20 cellular contexts compared by ENCODE assay signal in the genomic region with DNA sequence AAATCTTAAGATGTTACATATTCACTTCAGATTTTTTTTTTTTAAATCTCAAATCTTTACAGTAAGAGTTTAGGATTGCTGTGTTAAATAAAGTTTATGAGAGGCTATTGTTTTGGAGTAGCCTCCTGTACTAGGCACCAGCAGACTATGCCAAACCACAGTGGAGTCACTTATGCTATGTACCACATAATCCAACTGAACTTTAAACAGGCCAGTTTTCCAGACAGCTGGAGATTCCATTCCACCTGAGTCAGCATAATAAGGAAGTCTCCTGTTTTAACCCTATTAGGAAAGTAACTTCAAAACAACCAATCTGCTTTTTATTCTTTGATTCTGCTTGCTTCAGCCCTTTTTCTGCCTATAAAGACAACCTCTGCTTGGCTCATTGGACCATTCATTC.
DNase-seq lines count a peak whose midpoint lies in the region; ATAC-seq, FAIRE-seq and TF ChIP-seq lines count a peak whose summit lies in the region.
"Had no signal": no experiment of that assay in that cellular context is flagged by ENCODE, and none has a peak within 500 bp of the region (broad histone marks: within the 10 kb centered on the region; RNA-seq: fewer than 3 reads in every experiment).

No MANE protein-coding gene starts in this region.

- no peaks in the 10 kb centered on the region for H3K27me3 ChIP-seq in H1 (replicated peaks in 1 of 4; ENCODE audit: control insufficient read depth in 3 of 4, extremely low read depth in 1 of 4, insufficient read depth in 3 of 4, low read length in 3 of 4)
- H3K27me3 ChIP-seq in mesenchymal stem cell (ENCODE audit: control insufficient read depth in 1 of 2, insufficient read depth in 1 of 2, low read length in 2 of 2), result no peaks in the 10 kb centered on the region
- no peaks in the 10 kb centered on the region for H3K27me3 ChIP-seq in tibial artery

- intact Hi-C loops in activated T-helper 1 cell treated with anti-CD3 and anti-CD28 coated beads, Interleukin-12 subunit alpha, Interleukin-12 subunit beta, Interleukin-2, Interleukin-4 antibody, amounts not matched to agents 30 ng/mL and 10 ng/mL and 1 ng/mL, durations not matched to agents 14 hours and 24 hours and 36 hours (cut with micrococcal nuclease), result no loop called here
- intact Hi-C loops in tibial artery (cut with DNase I; ENCODE audit: low total_unique reads), result no loop called here

- no peaks in the 10 kb centered on the region for H3K79me1 ChIP-seq in H1 (ENCODE audit: low read depth, low read length)
- no peaks in the 10 kb centered on the region for H3K79me1 ChIP-seq in mesenchymal stem cell (replicated peaks; ENCODE audit: low read length, poor library complexity, severe bottlenecking)

- FAIRE-seq in H1 (lab: Jason Lieb, UNC), result no peak
- FAIRE-seq: D721Med, HTR-8/SVneo had no signal

- H3K4me3 ChIP-seq in H1 (ENCODE audit: extremely low read depth in 1 of 4, insufficient read depth in 2 of 4, low read depth in 3 of 4, low read length in 4 of 4), result no peak overlapping the region
- H3K4me3 ChIP-seq in mesenchymal stem cell (ENCODE audit: insufficient read depth in 1 of 2, low read depth in 1 of 2, low read length in 2 of 2), result no peak overlapping the region
- no peak overlapping the region for H3K4me3 ChIP-seq in tibial artery
- H3K4me3 ChIP-seq: lung, psoas muscle had no signal

- H3K36me3 ChIP-seq in H1 (ENCODE audit: control insufficient read depth in 2 of 4, insufficient read depth in 4 of 4, low read length in 3 of 4) (no peaks in the 10 kb centered on the region), mesenchymal stem cell (ENCODE audit: control insufficient read depth in 1 of 2, insufficient read depth in 2 of 2, low read depth in 1 of 2, low read length in 2 of 2) (no peaks in the 10 kb centered on the region), tibial artery (no peaks in the 10 kb centered on the region)

- H3K56ac ChIP-seq in H1 (replicated peaks; ENCODE audit: insufficient read length, low read depth, low read length), result no peak overlapping the region

- no peaks in the 10 kb centered on the region for H3K4me1 Mint-ChIP-seq in activated T-helper 1 cell treated with anti-CD3 and anti-CD28 coated beads, Interleukin-12 subunit alpha, Interleukin-12 subunit beta, Interleukin-2, Interleukin-4 antibody, amounts not matched to agents 30 ng/mL and 10 ng/mL and 1 ng/mL, durations not matched to agents 14 hours and 24 hours and 36 hours (ENCODE audit: low read depth)
- no peaks in the 10 kb centered on the region for H3K4me1 Mint-ChIP-seq in naive thymus-derived CD8-positive, alpha-beta T cell
- H3K4me1 Mint-ChIP-seq: activated CD8-positive, alpha-beta memory T cell treated with anti-CD3 and anti-CD28 coated beads, Interleukin-2, amount 10 ng/mL, durations not matched to agents 7 days and 5 days; H9 had no signal

- H3K4me2 ChIP-seq in H1 (ENCODE audit: insufficient read depth in 1 of 2, low read depth in 2 of 2, low read length in 2 of 2) (no peak overlapping the region), mesenchymal stem cell (ENCODE audit: low read length, poor library complexity, severe bottlenecking) (no peak overlapping the region)

- H3K23me2 ChIP-seq in H1 (ENCODE audit: low read depth, low read length), result no peaks in the 10 kb centered on the region

- no peak overlapping the region for H3K4me3 Mint-ChIP-seq in activated T-helper 1 cell treated with anti-CD3 and anti-CD28 coated beads, Interleukin-12 subunit alpha, Interleukin-12 subunit beta, Interleukin-2, Interleukin-4 antibody, amounts not matched to agents 30 ng/mL and 10 ng/mL and 1 ng/mL, durations not matched to agents 14 hours and 24 hours and 36 hours
- H3K4me3 Mint-ChIP-seq in naive thymus-derived CD8-positive, alpha-beta T cell, result no peak overlapping the region
- H3K4me3 Mint-ChIP-seq: activated CD8-positive, alpha-beta memory T cell treated with anti-CD3 and anti-CD28 coated beads, Interleukin-2, amount 10 ng/mL, durations not matched to agents 7 days and 5 days; H9; nephron progenitor cell; stimulated activated naive CD8-positive, alpha-beta T cell treated with anti-CD3 and anti-CD28 coated beads, Interleukin-15, Interleukin-2, amounts not matched to agents 100 ng/mL and 50 ng/mL, for 24 hours had no signal

- no peak overlapping the region for H2BK20ac ChIP-seq in H1 (ENCODE audit: low read length)

- H4K91ac ChIP-seq in H1 (replicated peaks; ENCODE audit: insufficient read length, low read length) (no peak overlapping the region), mesenchymal stem cell (ENCODE audit: low read length) (no peak overlapping the region)

- H2BK15ac ChIP-seq in H1 (ENCODE audit: low read length) (no peak overlapping the region), mesenchymal stem cell (ENCODE audit: low read depth, poor library complexity, severe bottlenecking) (no peak overlapping the region)

- H2BK5ac ChIP-seq in H1 (ENCODE audit: low read depth, low read length) (no peak overlapping the region), mesenchymal stem cell (ENCODE audit: low read depth, low read length, poor library complexity, severe bottlenecking) (no peak overlapping the region)

- H3K9me3 ChIP-seq in H1 (ENCODE audit: insufficient read depth in 2 of 2, low read depth in 1 of 2, low read length in 1 of 2) (no peaks in the 10 kb centered on the region), mesenchymal stem cell (ENCODE audit: control insufficient read depth, low read length) (peaks cover 4% of the 10 kb centered on the region), tibial artery (peaks cover 0 to 8% (median 7%) of the 10 kb centered on the region in 3 donors)
- H3K9me3 ChIP-seq: psoas muscle had no signal

- no peak overlapping the region for H3K27ac Mint-ChIP-seq in activated T-helper 1 cell treated with anti-CD3 and anti-CD28 coated beads, Interleukin-12 subunit alpha, Interleukin-12 subunit beta, Interleukin-2, Interleukin-4 antibody, amounts not matched to agents 30 ng/mL and 10 ng/mL and 1 ng/mL, durations not matched to agents 14 hours and 24 hours and 36 hours
- H3K27ac Mint-ChIP-seq in naive thymus-derived CD8-positive, alpha-beta T cell, result no peak overlapping the region
- H3K27ac Mint-ChIP-seq: activated CD8-positive, alpha-beta memory T cell treated with anti-CD3 and anti-CD28 coated beads, Interleukin-2, amount 10 ng/mL, durations not matched to agents 7 days and 5 days; H9; nephron progenitor cell; stimulated activated naive CD8-positive, alpha-beta T cell treated with anti-CD3 and anti-CD28 coated beads, Interleukin-15, Interleukin-2, amounts not matched to agents 100 ng/mL and 50 ng/mL, for 24 hours had no signal

- H2BK120ac ChIP-seq in H1 (replicated peaks; ENCODE audit: low read depth, low read length) (no peak overlapping the region), mesenchymal stem cell (ENCODE audit: low read depth, low read length) (no peak overlapping the region)

- H4K8ac ChIP-seq in H1 (ENCODE audit: extremely low read depth, insufficient read depth, low read length) (no peak overlapping the region), mesenchymal stem cell (ENCODE audit: low read length) (no peak overlapping the region)

- H3K4me1 ChIP-seq in H1 (replicated peaks in 1 of 4; ENCODE audit: control insufficient read depth in 3 of 4, insufficient read depth in 4 of 4, low read length in 3 of 4), result no peaks in the 10 kb centered on the region
- H3K4me1 ChIP-seq in mesenchymal stem cell (ENCODE audit: control insufficient read depth, insufficient read depth, low read depth, low read length), result peaks cover 3% of the 10 kb centered on the region
- H3K4me1 ChIP-seq in tibial artery, result no peaks in the 10 kb centered on the region
- H3K4me1 ChIP-seq: psoas muscle had no signal

- H3K27me3 Mint-ChIP-seq in activated T-helper 1 cell treated with anti-CD3 and anti-CD28 coated beads, Interleukin-12 subunit alpha, Interleukin-12 subunit beta, Interleukin-2, Interleukin-4 antibody, amounts not matched to agents 30 ng/mL and 10 ng/mL and 1 ng/mL, durations not matched to agents 14 hours and 24 hours and 36 hours (ENCODE audit: insufficient read depth), result no peaks in the 10 kb centered on the region
- peaks cover 0 to 2% (median 0%) of the 10 kb centered on the region in 5 donors for H3K27me3 Mint-ChIP-seq in naive thymus-derived CD8-positive, alpha-beta T cell
- H3K27me3 Mint-ChIP-seq: activated CD8-positive, alpha-beta memory T cell treated with anti-CD3 and anti-CD28 coated beads, Interleukin-2, amount 10 ng/mL, durations not matched to agents 7 days and 5 days; stimulated activated naive CD8-positive, alpha-beta T cell treated with anti-CD3 and anti-CD28 coated beads, Interleukin-15, Interleukin-2, amounts not matched to agents 100 ng/mL and 50 ng/mL, for 24 hours had no signal

- H2AK5ac ChIP-seq in H1 (ENCODE audit: low read depth, low read length) (no peak overlapping the region), mesenchymal stem cell (ENCODE audit: low read length, severe bottlenecking) (no peak overlapping the region)

- H3K79me2 ChIP-seq in H1 (ENCODE audit: control insufficient read depth in 1 of 2, insufficient read depth in 2 of 2, low read length in 2 of 2), result no peaks in the 10 kb centered on the region

- H4K20me1 ChIP-seq in H1 (replicated peaks in 1 of 2; ENCODE audit: control insufficient read depth in 1 of 2, insufficient read depth in 2 of 2, low read length in 2 of 2), result no peaks in the 10 kb centered on the region

- no peak overlapping the region for H3K27ac ChIP-seq in H1 (ENCODE audit: low read depth, low read length)
- no peak overlapping the region for H3K27ac ChIP-seq in mesenchymal stem cell (ENCODE audit: low read length, poor library complexity, severe bottlenecking)
- H3K27ac ChIP-seq in tibial artery, result no peak overlapping the region
- H3K27ac ChIP-seq: psoas muscle had no signal

- H3K9ac ChIP-seq in H1 (replicated peaks in 1 of 4; ENCODE audit: extremely low read depth in 1 of 4, low read depth in 3 of 4, low read length in 3 of 4), result no peak overlapping the region
- H3K9ac ChIP-seq in mesenchymal stem cell (ENCODE audit: low read length), result no peak overlapping the region

- H2BK12ac ChIP-seq in H1 (ENCODE audit: low read depth, low read length) (no peak overlapping the region), mesenchymal stem cell (ENCODE audit: low read length in 2 of 2) (no peak overlapping the region)

- no peak overlapping the region for H3K4ac ChIP-seq in H1 (replicated peaks; ENCODE audit: insufficient read length, low read depth, low read length)
- no peak overlapping the region for H3K4ac ChIP-seq in mesenchymal stem cell (ENCODE audit: low read depth in 1 of 2, low read length in 2 of 2)

- TF ChIP-seq CTCF in H1 (IDR thresholded peaks at IDR 0.05; ENCODE audit: control extremely low read depth in 1 of 3, insufficient read depth in 1 of 3, low read depth in 1 of 3, low read length in 3 of 3), result no peak
- no peak for TF ChIP-seq CTCF in tibial artery (IDR thresholded peaks at IDR 0.05)

- H2AFZ ChIP-seq in H1 (ENCODE audit: low read length), result no peak overlapping the region
- H2AFZ ChIP-seq in mesenchymal stem cell (ENCODE audit: low read depth, low read length), result no peak overlapping the region

- DNase-seq in EL (peak; percentile 54), RKO (ENCODE audit: low spot score) (peak; percentile 23), H1 (ENCODE audit: low read depth in 1 of 2, low spot score in 2 of 2) (no peak), mesenchymal stem cell (peak; percentile 65), tibial artery (no peak), DMS153 treated with DMSO at 0.1 percent for 48 hours (lab: John Stamatoyannopoulos, UW; ENCODE audit: unreplicated experiment) (no peak)
- no peak for DNase-seq in activated T-helper 1 cell treated with anti-CD3 and anti-CD28 coated beads, Interleukin-12 subunit alpha, Interleukin-12 subunit beta, Interleukin-2, Interleukin-4 antibody, amounts not matched to agents 30 ng/mL and 10 ng/mL and 1 ng/mL, durations not matched to agents 14 hours and 24 hours and 36 hours (ENCODE audit: low spot score)
- no peak for DNase-seq in naive thymus-derived CD8-positive, alpha-beta T cell
- DNase-seq: activated CD4-positive, CD25-positive, alpha-beta regulatory T cell treated with anti-CD3 and anti-CD28 coated beads, Interleukin-2, amount 50 U/mL, for 72 hours; activated CD8-positive, alpha-beta memory T cell treated with anti-CD3 and anti-CD28 coated beads, Interleukin-2, amount 10 ng/mL, durations not matched to agents 7 days and 5 days; H9; NCI-H187; NCI-H446; nephron progenitor cell; psoas muscle; SHP77 treated with DMSO at 0.1 percent for 48 hours had no signal

- CTCF ChIA-PET in H1 (lab: Charles Lee; ENCODE audit: partially characterized antibody), result no interaction called here

- ATAC-seq in naive thymus-derived CD8-positive, alpha-beta T cell, result no peak
- ATAC-seq: activated CD8-positive, alpha-beta memory T cell treated with anti-CD3 and anti-CD28 coated beads, Interleukin-2, amount 10 ng/mL, durations not matched to agents 7 days and 5 days; psoas muscle had no signal

- no peak for TF ChIP-seq POLR2A in H1 (IDR thresholded peaks at IDR 0.05; ENCODE audit: control extremely low read depth in 1 of 2, low read depth in 2 of 2, low read length in 2 of 2)

- no peak overlapping the region for H4K5ac ChIP-seq in H1 (ENCODE audit: insufficient read length, low read depth, low read length)

- no peak for TF ChIP-seq RAD21 in H1 (IDR thresholded peaks at IDR 0.05 in 1 of 2, conservative IDR thresholded peaks at IDR 0.05 in 1 of 2; ENCODE audit: low read depth in 2 of 2, low read length in 2 of 2)

- H3K18ac ChIP-seq in H1 (ENCODE audit: extremely low read depth, low read length) (no peak overlapping the region), mesenchymal stem cell (ENCODE audit: low read depth in 1 of 2, low read length in 2 of 2) (no peak overlapping the region)

- H3K23ac ChIP-seq in H1 (ENCODE audit: insufficient read length), result no peak overlapping the region
- H3K23ac ChIP-seq in mesenchymal stem cell (ENCODE audit: low read length in 2 of 2), result no peak overlapping the region

- H3K9me3 Mint-ChIP-seq in activated T-helper 1 cell treated with anti-CD3 and anti-CD28 coated beads, Interleukin-12 subunit alpha, Interleukin-12 subunit beta, Interleukin-2, Interleukin-4 antibody, amounts not matched to agents 30 ng/mL and 10 ng/mL and 1 ng/mL, durations not matched to agents 14 hours and 24 hours and 36 hours, result no peaks in the 10 kb centered on the region
- H3K9me3 Mint-ChIP-seq in naive thymus-derived CD8-positive, alpha-beta T cell, result peaks cover 0 to 18% (median 11%) of the 10 kb centered on the region in 9 donors
- H3K9me3 Mint-ChIP-seq: H9 had no signal

- no peaks in the 10 kb centered on the region for H3K36me3 Mint-ChIP-seq in activated T-helper 1 cell treated with anti-CD3 and anti-CD28 coated beads, Interleukin-12 subunit alpha, Interleukin-12 subunit beta, Interleukin-2, Interleukin-4 antibody, amounts not matched to agents 30 ng/mL and 10 ng/mL and 1 ng/mL, durations not matched to agents 14 hours and 24 hours and 36 hours (ENCODE audit: low read depth)
- peaks cover 0 to 5% (median 0%) of the 10 kb centered on the region in 3 donors for H3K36me3 Mint-ChIP-seq in naive thymus-derived CD8-positive, alpha-beta T cell
- H3K36me3 Mint-ChIP-seq: activated CD8-positive, alpha-beta memory T cell treated with anti-CD3 and anti-CD28 coated beads, Interleukin-2, amount 10 ng/mL, durations not matched to agents 7 days and 5 days had no signal

- no peak overlapping the region for H3K14ac ChIP-seq in H1 (ENCODE audit: insufficient read length)
- no peak overlapping the region for H3K14ac ChIP-seq in mesenchymal stem cell (ENCODE audit: low read length in 2 of 2)

- POLR2A ChIA-PET in H1 (lab: Charles Lee; ENCODE audit: partially characterized antibody), result no interaction called here
- POLR2A ChIA-PET in naive thymus-derived CD8-positive, alpha-beta T cell (lab: Charles Lee), result no interaction called here

- TF ChIP-seq EP300 in H1 (IDR thresholded peaks at IDR 0.05; ENCODE audit: borderline replicate concordance in 1 of 2, low read depth in 2 of 2, low read length in 2 of 2), result no peak

Comparison
In these comparisons a context has a peak if more than half of its experiments do, and no peak if none do; other contexts are left out.
1. DNase-seq: peak in EL (single experiment), RKO (single experiment) and mesenchymal stem cell (single experiment); none in H1 (0 of 2), activated T-helper 1 cell treated with anti-CD3 and anti-CD28 coated beads, Interleukin-12 subunit alpha, Interleukin-12 subunit beta, Interleukin-2, Interleukin-4 antibody, amounts not matched to agents 30 ng/mL and 10 ng/mL and 1 ng/mL, durations not matched to agents 14 hours and 24 hours and 36 hours (single experiment), naive thymus-derived CD8-positive, alpha-beta T cell (0 of 10), tibial artery (0 of 2) and DMS153 treated with DMSO at 0.1 percent for 48 hours (single experiment).